32 cellular contexts compared by ENCODE assay signal in the genomic region with DNA sequence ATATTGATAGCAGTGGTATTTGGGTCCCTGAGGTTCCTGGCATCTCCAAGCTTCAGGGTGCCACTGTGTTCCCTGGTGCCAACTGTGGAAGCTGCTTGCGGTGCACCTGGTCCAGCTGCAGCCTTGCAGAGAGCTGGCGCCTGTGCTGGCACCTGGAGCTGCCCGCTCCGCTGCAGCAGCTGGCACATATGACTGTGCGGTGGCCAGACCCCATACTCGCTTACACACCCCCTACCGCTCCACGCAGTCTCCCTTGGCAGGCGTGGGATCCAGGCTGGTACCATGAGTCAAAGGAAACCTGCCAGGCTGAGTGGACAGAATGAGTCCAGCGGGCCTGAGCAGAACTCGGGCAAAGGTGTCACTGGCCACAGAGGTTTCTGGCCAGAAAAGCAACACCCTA.
"Had no signal": no experiment of that assay in that cellular context is flagged by ENCODE, and none has a peak within 500 bp of the region (broad histone marks: within the 10 kb centered on the region; RNA-seq: fewer than 3 reads in every experiment).

No MANE protein-coding gene starts in this region.

- H3K9me3 Mint-ChIP-seq: activated B cell treated with CpG ODN at 0.5 μM for 24 hours had no signal

- H3K27ac ChIP-seq: brain microvascular endothelial cell, coronary artery, dorsolateral prefrontal cortex, heart left ventricle, WERI-Rb-1 had no signal

- H3K4me3 Mint-ChIP-seq: activated CD8-positive, alpha-beta T cell treated with anti-CD3 and anti-CD28 coated beads for 36 hours; activated naive CD8-positive, alpha-beta T cell; activated T-cell treated with anti-CD3 and anti-CD28 coated beads, Interleukin-2, amount 50 U/mL, for 4 hours; activated T-helper 17 cell treated with anti-CD3 and anti-CD28 coated beads, Interleukin-2, amount 50 U/mL, for 72 hours; central memory CD8-positive, alpha-beta T cell; dendritic cell treated with granulocyte-macrophage colony-stimulating factor and Interleukin-4, amounts not matched to agents 40 ng/mL and 50 ng/mL, for 4 days; endodermal cell; T-helper 17 cell; T-helper 2 cell treated with Interferon-gamma antibody and Interleukin-4, amounts not matched to agents 5 μg/mL and 100 μg/mL, for 36 hours had no signal

- H3K27ac Mint-ChIP-seq: activated CD8-positive, alpha-beta T cell treated with anti-CD3 and anti-CD28 coated beads for 36 hours; activated naive CD8-positive, alpha-beta T cell; activated T-helper 17 cell treated with anti-CD3 and anti-CD28 coated beads, Interleukin-2, amount 50 U/mL, for 72 hours; dendritic cell treated with granulocyte-macrophage colony-stimulating factor and Interleukin-4, amounts not matched to agents 40 ng/mL and 50 ng/mL, for 4 days; endodermal cell; T-helper 17 cell; T-helper 2 cell treated with Interferon-gamma antibody and Interleukin-4, amounts not matched to agents 5 μg/mL and 100 μg/mL, for 36 hours had no signal

- H3K4me3 ChIP-seq: coronary artery, dorsolateral prefrontal cortex, heart left ventricle had no signal

- H3K27me3 ChIP-seq: brain microvascular endothelial cell, dorsolateral prefrontal cortex, heart left ventricle had no signal

- H3K27me3 Mint-ChIP-seq: activated B cell treated with CpG ODN at 0.5 μM for 24 hours had no signal

- ATAC-seq: activated CD8-positive, alpha-beta T cell treated with anti-CD3 and anti-CD28 coated beads for 36 hours; activated T-cell treated with anti-CD3 and anti-CD28 coated beads, Interleukin-2, amount 50 U/mL, for 4 hours; activated T-helper 17 cell treated with anti-CD3 and anti-CD28 coated beads, Interleukin-2, amount 50 U/mL, for 72 hours; esophagus mucosa; heart left ventricle; T-helper 17 cell had no signal

- DNase-seq: activated B cell treated with CpG ODN at 0.5 μM for 24 hours; activated CD4-positive, alpha-beta T cell treated with anti-CD3 and anti-CD28 coated beads for 48 hours; activated CD4-positive, alpha-beta T cell treated with anti-CD3 and anti-CD28 coated beads, Interleukin-2, amount 50 U/mL, for 1 hour; activated CD4-positive, alpha-beta T cell treated with anti-CD3 and anti-CD28 coated beads, Interleukin-2, amount 50 U/mL, for 48 hours; activated CD8-positive, alpha-beta memory T cell treated with anti-CD3 and anti-CD28 coated beads for 24 hours; activated CD8-positive, alpha-beta T cell treated with anti-CD3 and anti-CD28 coated beads for 36 hours; activated effector memory CD4-positive, alpha-beta T cell treated with Interleukin-2 at 50 U/mL for 16 hours; activated gamma-delta T cell treated with Interleukin-2 at 50 U/mL for 16 hours; activated naive CD4-positive, alpha-beta T cell treated with anti-CD3 and anti-CD28 coated beads, Interleukin-2, amount 50 U/mL, for 16 hours; activated naive CD4-positive, alpha-beta T cell treated with Interleukin-2 at 50 U/mL for 16 hours; activated T-cell treated with anti-CD3 and anti-CD28 coated beads, Interleukin-2, amount 50 U/mL, for 4 hours; amniotic stem cell; brain microvascular endothelial cell; effector memory CD4-positive, alpha-beta T cell; endodermal cell; foreskin fibroblast; glutamatergic neuron; heart left ventricle; T-helper 17 cell; T1000; WERI-Rb-1 had no signal

- H3K36me3 ChIP-seq: brain microvascular endothelial cell, heart left ventricle, WERI-Rb-1 had no signal

- H3K9me3 ChIP-seq: heart left ventricle had no signal

- FAIRE-seq: astrocyte, bronchial epithelial cell, frontal cortex had no signal
